8 cellular contexts compared by ENCODE assay signal in genomic region chr1:17212487-17213121, GRCh38.
A peak's percentile ranks its signal among the peaks of the same experiment; 100 is the strongest.
DNase-seq lines count a peak whose midpoint lies in the region; ATAC-seq lines count a peak whose summit lies in the region.

No MANE protein-coding gene starts in this region.

- DNase-seq in COR-L47 (lab: John Stamatoyannopoulos, UW) (peak; percentile 19), NCI-H2029 treated with DMSO at 0.1 percent for 48 hours (lab: John Stamatoyannopoulos, UW) (peak; percentile 10), fibroblast of peridontal ligament (ENCODE audit: extremely low read depth) (peak; percentile 71), NCI-H1930 (lab: John Stamatoyannopoulos, UW) (no peak)
- peak; percentile 15 for DNase-seq in activated CD8-positive, alpha-beta memory T cell treated with anti-CD3 and anti-CD28 coated beads, Interleukin-2, amount 50 U/mL, for 24 hours (ENCODE audit: extremely low read depth)
- peak; percentile 29 to 44 for DNase-seq in stimulated activated CD4-positive, alpha-beta T cell treated with anti-CD3 and anti-CD28 coated beads, Interleukin-2, amount 100 ng/mL, for 48 hours

- ATAC-seq in HG03565 (IDR thresholded peaks at IDR 0.05; ENCODE audit: unreplicated experiment) (no peak), GM18517 (IDR thresholded peaks at IDR 0.05; ENCODE audit: unreplicated experiment) (no peak)

Comparison
In these comparisons a context has a peak if more than half of its experiments do, and no peak if none do; other contexts are left out.
1. DNase-seq: peak in COR-L47 (single experiment), NCI-H2029 treated with DMSO at 0.1 percent for 48 hours (single experiment), activated CD8-positive, alpha-beta memory T cell treated with anti-CD3 and anti-CD28 coated beads, Interleukin-2, amount 50 U/mL, for 24 hours (single experiment), fibroblast of peridontal ligament (single experiment) and stimulated activated CD4-positive, alpha-beta T cell treated with anti-CD3 and anti-CD28 coated beads, Interleukin-2, amount 100 ng/mL, for 48 hours (2 of 2); none in NCI-H1930 (0 of 2).